8 cellular contexts compared by ENCODE assay signal in genomic region chr10:87211848-87212247, GRCh38. TPM values are rescaled to one million over a fixed set of nuclear protein-coding genes. Genes with fewer than 3 reads are reported as not detected.
DNase-seq lines count a peak whose midpoint lies in the region; ATAC-seq, FAIRE-seq and TF ChIP-seq lines count a peak whose summit lies in the region.
"Not testable (repeated sequence)": the region's sequence is repeated elsewhere in the genome, so short reads cannot be mapped to it uniquely, and the experiment has no call there.

No MANE protein-coding gene starts in this region.

- H2BK5ac ChIP-seq in trophoblast cell (ENCODE audit: low read depth, low read length, poor library complexity), result peak overlapping the region; percentile 82

- H2BK120ac ChIP-seq in trophoblast cell (ENCODE audit: insufficient read depth, low read length, poor library complexity), result peak overlapping the region; percentile 66

- ATAC-seq in SK-N-SH treated with all-trans-retinoic acid at 6 μM for 48 hours, result peak; percentile 59

- not testable (repeated sequence) for H4K8ac ChIP-seq in trophoblast cell (ENCODE audit: low read depth, low read length)

- not testable (repeated sequence) for H3K4me1 ChIP-seq in ACC112 (ENCODE audit: control insufficient read depth, insufficient read depth, low read length, unreplicated experiment); adipocyte (ENCODE audit: control insufficient read depth, insufficient read depth, low read length); endothelial cell of umbilical vein (ENCODE audit: control insufficient read depth, extremely low read depth, insufficient read depth, low read length); hepatocyte (ENCODE audit: insufficient read depth); trophoblast cell (ENCODE audit: control insufficient read depth in 1 of 2, insufficient read depth in 2 of 2, low read length in 2 of 2)

- peak overlapping the region; percentile 83 for H4K91ac ChIP-seq in trophoblast cell (ENCODE audit: low read depth, low read length)

- not testable (repeated sequence) for H3K9ac ChIP-seq in adipocyte (ENCODE audit: low read length); endothelial cell of umbilical vein (replicated peaks; ENCODE audit: extremely low read depth, insufficient read depth, low read length); trophoblast cell (ENCODE audit: low read length)

- not testable (repeated sequence) for H3K27me3 ChIP-seq in ACC112 (ENCODE audit: insufficient read depth, low read length); adipocyte (replicated peaks; ENCODE audit: control insufficient read depth, insufficient read depth, low read length); endothelial cell of umbilical vein (ENCODE audit: control insufficient read depth in 2 of 2, insufficient read depth in 2 of 2, low read length in 2 of 2); hepatocyte; trophoblast cell (ENCODE audit: insufficient read depth, low read length)

- H3K4me3 ChIP-seq in ACC112 (ENCODE audit: low read depth, low read length); adipocyte (ENCODE audit: low read length); endothelial cell of umbilical vein (replicated peaks in 1 of 3; ENCODE audit: insufficient read depth in 1 of 3, low read depth in 1 of 3, low read length in 3 of 3); hepatocyte; trophoblast cell (ENCODE audit: low read depth, low read length): not testable (repeated sequence)

- DNase-seq in ELF-1 (ENCODE audit: low read depth, low spot score), result peak; percentile 59
- peak; percentile 24 for DNase-seq in LHCN-M2 (ENCODE audit: low read depth)
- DNase-seq in adipocyte (ENCODE audit: low read depth), result peak; percentile 14
- DNase-seq in endothelial cell of umbilical vein (ENCODE audit: low read depth, low spot score), result peak; percentile 45
- DNase-seq in hepatocyte (ENCODE audit: low spot score), result peak; percentile 16
- DNase-seq in trophoblast cell, result peak; percentile 50 to 73

- H3K36me3 ChIP-seq in ACC112 (ENCODE audit: insufficient read depth, low read length); adipocyte (ENCODE audit: control insufficient read depth, insufficient read depth, low read length, severe bottlenecking); endothelial cell of umbilical vein (ENCODE audit: control insufficient read depth in 2 of 2, extremely low read depth in 1 of 2, insufficient read depth in 2 of 2, low read length in 2 of 2); hepatocyte (replicated peaks; ENCODE audit: insufficient read depth, low read depth); trophoblast cell (ENCODE audit: control insufficient read depth in 1 of 2, insufficient read depth in 2 of 2, low read length in 2 of 2): not testable (repeated sequence)

- not testable (repeated sequence) for H3K9me3 ChIP-seq in adipocyte (ENCODE audit: control insufficient read depth, low read length); endothelial cell of umbilical vein (replicated peaks; ENCODE audit: control insufficient read depth, insufficient read depth, low read length); hepatocyte (ENCODE audit: low read depth); trophoblast cell (ENCODE audit: insufficient read depth, low read depth, low read length)

- WGBS in hepatocyte (ENCODE audit: low lambda C conversion rate, missing lambda C conversion rate), result 16% methylated on average over 2 of the region's 2 CpGs
- WGBS in trophoblast cell (ENCODE audit: extremely low coverage, insufficient coverage, insufficient read length), result no CpG with 5 or more reads among the region's 2 CpGs

- FAIRE-seq in endothelial cell of umbilical vein (lab: Jason Lieb, UNC), result peak; percentile 70

- dilution Hi-C loops in endothelial cell of umbilical vein (cut with MboI; ENCODE audit: extremely low pct_ligation_motif_present, low sequenced_read_pairs), result not testable (repeated sequence)

- intact Hi-C loops in endothelial cell of umbilical vein (cut with micrococcal nuclease), result loop anchor here (10.0 kb wide), 1 partner anchor 293 kb away; the partner anchor contains the start of gene MINPP1

- H3K27ac ChIP-seq in ACC112 (ENCODE audit: low read depth, low read length) (0 out of 2 replicates have a peak overlapping the region, but pooled peaks have one; percentile 32), endothelial cell of umbilical vein (ENCODE audit: insufficient read depth, low read depth, low read length) (peak overlapping the region; percentile 23), trophoblast cell (ENCODE audit: low read depth, low read length) (peak overlapping the region; percentile 90)
- not testable (repeated sequence) for H3K27ac ChIP-seq in hepatocyte

- CTCF ChIA-PET in endothelial cell of umbilical vein (lab: Charles Lee), result not testable (repeated sequence)

- not testable (repeated sequence) for H4K20me1 ChIP-seq in endothelial cell of umbilical vein (replicated peaks; ENCODE audit: control insufficient read depth, extremely low read depth, insufficient read depth, low read length); hepatocyte (ENCODE audit: insufficient read depth, poor library complexity, severe bottlenecking)

- not testable (repeated sequence) for TF ChIP-seq POLR2A in endothelial cell of umbilical vein (IDR thresholded peaks at IDR 0.05; ENCODE audit: low read depth, low read length)

- H3K23ac ChIP-seq in trophoblast cell (ENCODE audit: low read length), result not testable (repeated sequence)

- not testable (repeated sequence) for H2AK5ac ChIP-seq in trophoblast cell (ENCODE audit: low read length)

- H3K14ac ChIP-seq in trophoblast cell (ENCODE audit: low read length), result not testable (repeated sequence)

- H3K4ac ChIP-seq in trophoblast cell (ENCODE audit: low read depth, low read length), result not testable (repeated sequence)

- H3K18ac ChIP-seq in trophoblast cell (ENCODE audit: low read length), result not testable (repeated sequence)

- H4K12ac ChIP-seq in trophoblast cell (ENCODE audit: low read depth, low read length), result not testable (repeated sequence)

- H2AFZ ChIP-seq in ACC112 (ENCODE audit: low read length, unreplicated experiment); endothelial cell of umbilical vein (ENCODE audit: low read depth, low read length); hepatocyte; trophoblast cell (ENCODE audit: insufficient read depth, low read length, poor library complexity): not testable (repeated sequence)

- H3K9me2 ChIP-seq in hepatocyte (replicated peaks; ENCODE audit: insufficient read depth), result not testable (repeated sequence)

- not testable (repeated sequence) for H3K9me1 ChIP-seq in endothelial cell of umbilical vein (replicated peaks; ENCODE audit: control insufficient read depth, extremely low read depth, insufficient read depth, low read length)

- H3K4me2 ChIP-seq in endothelial cell of umbilical vein (ENCODE audit: insufficient read depth, low read length), result peak overlapping the region; percentile 24
- not testable (repeated sequence) for H3K4me2 ChIP-seq in hepatocyte; trophoblast cell (ENCODE audit: low read length)

- not testable (repeated sequence) for H3K79me1 ChIP-seq in trophoblast cell (ENCODE audit: low read length)

- H3K79me2 ChIP-seq in ACC112 (ENCODE audit: control insufficient read depth, insufficient read depth, low read length, unreplicated experiment); endothelial cell of umbilical vein (ENCODE audit: control insufficient read depth, insufficient read depth, low read length); hepatocyte; trophoblast cell (ENCODE audit: control insufficient read depth, insufficient read depth, low read length, poor library complexity): not testable (repeated sequence)

- BruUV-seq in endothelial cell of umbilical vein (replicated peaks; lab: Mats Ljungman, UMichigan), result not testable (repeated sequence)

- H2BK12ac ChIP-seq in trophoblast cell (ENCODE audit: low read length), result not testable (repeated sequence)

- not testable (repeated sequence) for TF ChIP-seq CTCF in endothelial cell of umbilical vein (IDR thresholded peaks at IDR 0.05; ENCODE audit: extremely low read depth in 1 of 2, insufficient read depth in 1 of 2, low read depth in 1 of 2, low read length in 2 of 2); hepatocyte (IDR thresholded peaks at IDR 0.05; ENCODE audit: poor library complexity)

- POLR2A ChIA-PET in endothelial cell of umbilical vein (lab: Charles Lee), result not testable (repeated sequence)

TF ChIP-seq in endothelial cell of umbilical vein, 7 proteins besides CTCF, POLR2A, EP300 and RAD21:
- peak; percentile 46 for TF ChIP-seq JUN (IDR thresholded peaks at IDR 0.05; ENCODE audit: borderline replicate concordance, insufficient read depth, insufficient read length, low read depth)
- TF ChIP-seq FOS (IDR thresholded peaks at IDR 0.05; ENCODE audit: borderline replicate concordance, insufficient read depth, low read length), result peak; percentile 58
- TF ChIP-seq GATA2 (IDR thresholded peaks at IDR 0.05; ENCODE audit: insufficient read depth, insufficient read length, low read depth, low read length), result peak; percentile 57

RNA-seq across cellular contexts. Expression of gene NUTM2A, which starts 13.4 kb away (rescaled TPM):
- total RNA-seq in LHCN-M2 (2014; rRNA removed), result 0.06 and 0.26 TPM in 2 replicates
- 0.15 TPM for polyA plus RNA-seq in LHCN-M2 (2012)
- total RNA-seq in endothelial cell of umbilical vein, result 0.14 and 0.73 TPM in 2 replicates
- 0.36 and 0.75 TPM in 2 replicates for polyA plus RNA-seq in endothelial cell of umbilical vein
- 0.30 and 0.40 TPM in 2 replicates for polyA plus RNA-seq in endothelial cell of umbilical vein (2011; cell fraction: cytosol; rRNA removed)
- 0.09 and 0.22 TPM in 2 replicates for polyA plus RNA-seq in endothelial cell of umbilical vein (2011; cell fraction: nucleus; rRNA removed)
- 0.15 and 0.17 TPM in 2 replicates for polyA plus RNA-seq in endothelial cell of umbilical vein (2012)
- polyA minus RNA-seq in endothelial cell of umbilical vein, result not detected in 2 replicates
- polyA minus RNA-seq in endothelial cell of umbilical vein (2011; cell fraction: cytosol; rRNA and poly(A)+ RNA removed), result not detected
- polyA minus RNA-seq in endothelial cell of umbilical vein (2011; cell fraction: nucleus; rRNA and poly(A)+ RNA removed), result 0.34 and 0.38 TPM in 2 replicates
- total RNA-seq in hepatocyte, result 1.1 and 1.5 TPM in 2 replicates
- polyA plus RNA-seq in hepatocyte, result 0.07 and 0.16 TPM in 2 replicates
- 0.81 and 0.83 TPM in 2 replicates for polyA plus RNA-seq in trophoblast cell (2013)
